Comparison of ENCODE assay signal across 14 cellular contexts in genomic region chr9:99128133-99128406, GRCh38. TPM values are rescaled to one million over a fixed set of nuclear protein-coding genes. Genes with fewer than 3 reads are reported as not detected.
DNase-seq lines count a peak whose midpoint lies in the region; ATAC-seq, FAIRE-seq and TF ChIP-seq lines count a peak whose summit lies in the region.
"Had no signal": no experiment of that assay in that cellular context is flagged by ENCODE, and none has a peak within 500 bp of the region (broad histone marks: within the 10 kb centered on the region; RNA-seq: fewer than 3 reads in every experiment).

No MANE protein-coding gene starts in this region.

- H2AFZ ChIP-seq in GM12878 (ENCODE audit: control insufficient read depth, low read depth, low read length), result no peak overlapping the region

- DNase-seq in activated naive CD4-positive, alpha-beta T cell treated with anti-CD3 and anti-CD28 coated beads, Interleukin-2, amount 50 U/mL, for 16 hours, result no peak
- DNase-seq in GM12878 (ENCODE audit: low read depth, low spot score), result no peak
- DNase-seq in A172 (ENCODE audit: low spot score), result no peak
- no peak for DNase-seq in hepatic stellate cell (ENCODE audit: low spot score)
- DNase-seq in mesothelial cell of epicardium (ENCODE audit: low spot score in 2 of 2, unreplicated experiment in 2 of 2), result no peak
- DNase-seq: activated gamma-delta T cell; colonic mucosa; NCI-H1417 treated with DMSO at 0.1 percent for 48 hours; NCI-H526 treated with DMSO at 0.1 percent for 48 hours; stimulated activated CD4-positive, alpha-beta T cell treated with anti-CD3 and anti-CD28 coated beads, Interleukin-4, amount 100 ng/mL, for 1 hour had no signal

- peak overlapping the region; percentile 71 for H3K4me2 ChIP-seq in GM12878 (ENCODE audit: control insufficient read depth, insufficient read depth)

- no TSS peak for BruUV-seq in GM12878 (replicated peaks; lab: Mats Ljungman, UMichigan)

- H3K27me3 ChIP-seq in GM12878 (replicated peaks in 1 of 2; ENCODE audit: control insufficient read depth in 2 of 2, insufficient read depth in 2 of 2, low read length in 1 of 2), result no peaks in the 10 kb centered on the region
- H3K27me3 ChIP-seq: colonic mucosa had no signal

- peaks cover 39% of the 10 kb centered on the region for H3K4me1 ChIP-seq in GM12878 (ENCODE audit: control insufficient read depth, insufficient read depth, low read length)
- H3K4me1 ChIP-seq: colonic mucosa had no signal

- peaks cover 92% of the 10 kb centered on the region for H3K4me1 Mint-ChIP-seq in activated naive CD4-positive, alpha-beta T cell treated with anti-CD3 and anti-CD28 coated beads, Interleukin-2, amount 50 U/mL, for 24 hours
- peaks cover 95% of the 10 kb centered on the region for H3K4me1 Mint-ChIP-seq in stimulated activated naive CD8-positive, alpha-beta T cell treated with anti-CD3 and anti-CD28 coated beads, Interleukin-15, Interleukin-2, amounts not matched to agents 100 ng/mL and 50 ng/mL, for 24 hours (ENCODE audit: low read depth)
- H3K4me1 Mint-ChIP-seq in mesothelial cell of epicardium, result peaks cover 11% of the 10 kb centered on the region

- RAD21 ChIA-PET in GM12878 (lab: Charles Lee; ENCODE audit: unreplicated experiment), result interaction anchor here (2.8 to 5.9 kb wide), 2 partner anchors 11 to 23 kb away, joined by 9 to 36 read pairs; partner anchors contain the start of gene TGFBR1

- TF ChIP-seq POLR2A in GM12878 (IDR thresholded peaks at IDR 0.05; ENCODE audit: low read depth, low read length), result no peak

- intact Hi-C loops in GM12878 (cut with micrococcal nuclease; ENCODE audit: unreplicated experiment), result no loop called here

- TF ChIP-seq RAD21 in GM12878 (IDR thresholded peaks at IDR 0.05; ENCODE audit: insufficient read depth, low read depth, low read length), result no peak

- 0 out of 4 replicates have a peak, but pooled peaks cover 0 to 4% of the 10 kb centered on the region in 2 experiments for H3K36me3 ChIP-seq in GM12878 (ENCODE audit: control insufficient read depth in 2 of 2, insufficient read depth in 2 of 2, low read length in 1 of 2)
- H3K36me3 ChIP-seq: colonic mucosa had no signal

- H3K27ac Mint-ChIP-seq in activated naive CD4-positive, alpha-beta T cell treated with anti-CD3 and anti-CD28 coated beads, Interleukin-2, amount 50 U/mL, for 24 hours, result peak overlapping the region; percentile 46
- peak overlapping the region; percentile 19 for H3K27ac Mint-ChIP-seq in stimulated activated naive CD8-positive, alpha-beta T cell treated with anti-CD3 and anti-CD28 coated beads, Interleukin-15, Interleukin-2, amounts not matched to agents 100 ng/mL and 50 ng/mL, for 24 hours
- H3K27ac Mint-ChIP-seq in mesothelial cell of epicardium, result no peak overlapping the region

- no peak overlapping the region for H3K9ac ChIP-seq in GM12878 (ENCODE audit: control insufficient read depth, insufficient read depth, low read length)

- no peaks in the 10 kb centered on the region; the same call in 1 of the 3 replicates for H3K9me3 ChIP-seq in GM12878 (replicated peaks; ENCODE audit: control insufficient read depth, insufficient read depth, low read length)
- H3K9me3 ChIP-seq: colonic mucosa had no signal

- POLR2A ChIA-PET in GM12878 (lab: Charles Lee), result interaction anchor here (1.5 to 1.8 kb wide), 2 partner anchors 9 to 24 kb away, joined by 4 to 9 read pairs; partner anchors contain the start of gene TGFBR1

- WGBS in GM12878 (ENCODE audit: insufficient coverage, insufficient replicate concordance, low lambda C conversion rate, missing lambda C conversion rate), result 0% methylated on average over 1 of the region's 1 CpG

- H3K79me2 ChIP-seq in GM12878 (ENCODE audit: control insufficient read depth, insufficient read depth, low read length), result peaks cover 9% of the 10 kb centered on the region

- TF ChIP-seq CTCF in GM12878 (IDR thresholded peaks at IDR 0.05 in 2 of 3, conservative IDR thresholded peaks at IDR 0.05 in 1 of 3; ENCODE audit: control insufficient read depth in 2 of 3, extremely low read depth in 1 of 3, insufficient read depth in 1 of 3, low read depth in 3 of 3, low read length in 3 of 3), result no peak
- no peak for TF ChIP-seq CTCF in mesothelial cell of epicardium (IDR thresholded peaks at IDR 0.05; ENCODE audit: unreplicated experiment)

- H3K9me3 Mint-ChIP-seq in activated naive CD4-positive, alpha-beta T cell treated with anti-CD3 and anti-CD28 coated beads, Interleukin-2, amount 50 U/mL, for 24 hours, result no peaks in the 10 kb centered on the region
- H3K9me3 Mint-ChIP-seq in stimulated activated naive CD8-positive, alpha-beta T cell treated with anti-CD3 and anti-CD28 coated beads, Interleukin-15, Interleukin-2, amounts not matched to agents 100 ng/mL and 50 ng/mL, for 24 hours, result no peaks in the 10 kb centered on the region
- H3K9me3 Mint-ChIP-seq in mesothelial cell of epicardium, result peaks cover 3% of the 10 kb centered on the region

- H3K27me3 Mint-ChIP-seq in activated naive CD4-positive, alpha-beta T cell treated with anti-CD3 and anti-CD28 coated beads, Interleukin-2, amount 50 U/mL, for 24 hours, result no peaks in the 10 kb centered on the region
- H3K27me3 Mint-ChIP-seq in stimulated activated naive CD8-positive, alpha-beta T cell treated with anti-CD3 and anti-CD28 coated beads, Interleukin-15, Interleukin-2, amounts not matched to agents 100 ng/mL and 50 ng/mL, for 24 hours, result no peaks in the 10 kb centered on the region
- H3K27me3 Mint-ChIP-seq in mesothelial cell of epicardium (ENCODE audit: low read depth), result no peaks in the 10 kb centered on the region

- no peak for TF ChIP-seq EP300 in GM12878 (IDR thresholded peaks at IDR 0.05; ENCODE audit: borderline replicate concordance in 1 of 2, control insufficient read depth in 1 of 2, low read depth in 2 of 2, low read length in 2 of 2)

- no peak overlapping the region for H3K4me3 Mint-ChIP-seq in activated naive CD4-positive, alpha-beta T cell treated with anti-CD3 and anti-CD28 coated beads, Interleukin-2, amount 50 U/mL, for 24 hours
- no peak overlapping the region for H3K4me3 Mint-ChIP-seq in stimulated activated naive CD8-positive, alpha-beta T cell treated with anti-CD3 and anti-CD28 coated beads, Interleukin-15, Interleukin-2, amounts not matched to agents 100 ng/mL and 50 ng/mL, for 24 hours
- H3K4me3 Mint-ChIP-seq in mesothelial cell of epicardium, result no peak overlapping the region

- in situ Hi-C loops in GM12878 (cut with MboI), result no loop called here

- CTCF ChIA-PET in GM12878 (lab: Yijun Ruan, JAX), result interaction anchor here (2.3 to 2.8 kb wide), 2 partner anchors 14 to 35 kb away, joined by 7 read pairs; no protein-coding TSS in a partner anchor

- peak overlapping the region; percentile 34 for H3K27ac ChIP-seq in GM12878 (ENCODE audit: control insufficient read depth, insufficient read depth)
- H3K27ac ChIP-seq: colonic mucosa, VCaP had no signal

- FAIRE-seq in GM12878 (lab: Jason Lieb, UNC), result no peak

- H4K20me1 ChIP-seq in GM12878 (ENCODE audit: control insufficient read depth, insufficient read depth), result no peaks in the 10 kb centered on the region

- H3K36me3 Mint-ChIP-seq in activated naive CD4-positive, alpha-beta T cell treated with anti-CD3 and anti-CD28 coated beads, Interleukin-2, amount 50 U/mL, for 24 hours, result peaks cover 9% of the 10 kb centered on the region
- H3K36me3 Mint-ChIP-seq in stimulated activated naive CD8-positive, alpha-beta T cell treated with anti-CD3 and anti-CD28 coated beads, Interleukin-15, Interleukin-2, amounts not matched to agents 100 ng/mL and 50 ng/mL, for 24 hours (ENCODE audit: low read depth), result peaks cover 25% of the 10 kb centered on the region
- peaks cover 10% of the 10 kb centered on the region for H3K36me3 Mint-ChIP-seq in mesothelial cell of epicardium

- no peak overlapping the region for H3K4me3 ChIP-seq in GM12878
- H3K4me3 ChIP-seq: colonic mucosa had no signal

- ATAC-seq in HG03139 (IDR thresholded peaks at IDR 0.05; ENCODE audit: unreplicated experiment) (peak; percentile 23), GM12878 (peak; percentile 54)

- SMC1A ChIA-PET in GM12878 (lab: Charles Lee; ENCODE audit: uncharacterized antibody, unreplicated experiment), result interaction anchor here (1.2 to 12.5 kb wide), 4 partner anchors 7 to 18 kb away, joined by 3 to 129 read pairs (median 8); no protein-coding TSS in a partner anchor

TF ChIP-seq in GM12878, 131 proteins besides CTCF, POLR2A, EP300 and RAD21 (continues in another document):
- TF ChIP-seq STAT3 (IDR thresholded peaks at IDR 0.05; ENCODE audit: low read depth, low read length), result no peak

RNA-seq across cellular contexts. Expression of gene TGFBR1, which starts 23.2 kb away (rescaled TPM):
- total RNA-seq in GM12878 (2013; cell fraction: nucleolus; rRNA removed), result 42.4 and 49.4 TPM in 2 replicates
- total RNA-seq in GM12878 (2014; rRNA removed) (16.9 and 21.1 TPM in 2 replicates), GM12878 (2014; rRNA removed; fragmentation: Illumina TruSeq; extraction: Trizol) (19.6 and 20.8 TPM in 2 replicates), GM12878 (2021) (26.6 and 27.2 TPM in 2 replicates), mesothelial cell of epicardium (77.5 to 79.7 TPM (median 79.6 TPM) in 3 replicates)
- 4.6 TPM for polyA plus RNA-seq in GM12878 (2011; ENCODE audit: low read depth)
- polyA plus RNA-seq in GM12878 (2011; rRNA removed) (16.6 and 23.8 TPM in 2 replicates), GM12878 (2014; fragmentation: Illumina TruSeq; extraction: Trizol) (13.6 and 17.5 TPM in 2 replicates), GM12878 (2014; fragmentation: Nextera tagmentation; extraction: Ambion mirVana) (10 to 100 TPM in 1 of 2 experiments, 1 to 10 TPM in 1; 5.7 to 19.6 TPM), GM12878 (2014; rRNA removed) (8.5 and 10.9 TPM in 2 replicates), GM12878 (2016; fragmentation: Nextera tagmentation; extraction: Ambion mirVana) (10 to 100 TPM in 1 of 2 experiments, 1 to 10 TPM in 1; 2.9 to 16.6 TPM)
- 13.3 and 15.2 TPM in 2 replicates for polyA plus RNA-seq in GM12878 (2011; cell fraction: cytosol; rRNA removed)
- polyA plus RNA-seq in GM12878 (2011; cell fraction: nucleus; rRNA removed), result 6.9 and 7.3 TPM in 2 replicates
- 4.8 and 5.8 TPM in 2 replicates for polyA plus RNA-seq in GM12878 (2012)
- polyA minus RNA-seq in GM12878 (2011; rRNA and poly(A)+ RNA removed), result 57.4 and 63.6 TPM in 2 replicates
- polyA minus RNA-seq in GM12878 (2011; cell fraction: cytosol; rRNA and poly(A)+ RNA removed), result 19.1 and 24.2 TPM in 2 replicates
- polyA minus RNA-seq in GM12878 (2011; cell fraction: nucleus; rRNA and poly(A)+ RNA removed), result 10.2 and 14.4 TPM in 2 replicates
- total RNA-seq in A172 (2014; rRNA removed; shearing (Covaris generic)), result 30.3 and 31.1 TPM in 2 replicates
